Comparison of ENCODE assay signal across 14 cellular contexts in genomic region chr10:27529010-27529783, GRCh38. TPM values are rescaled to one million over a fixed set of nuclear protein-coding genes. Genes with fewer than 3 reads are reported as not detected.
A peak's percentile ranks its signal among the peaks of the same experiment; 100 is the strongest.
DNase-seq lines count a peak whose midpoint lies in the region; ATAC-seq, FAIRE-seq and TF ChIP-seq lines count a peak whose summit lies in the region.
"Had no signal": no experiment of that assay in that cellular context is flagged by ENCODE, and none has a peak within 500 bp of the region (broad histone marks: within the 10 kb centered on the region; RNA-seq: fewer than 3 reads in every experiment).

No MANE protein-coding gene starts in this region.

- in situ Hi-C loops in Caki2 (cut with HindIII; ENCODE audit: low pct_unique_long_range_greater_than_20kb, low sequenced_read_pairs) = no loop called here
- in situ Hi-C loops in GM13977 (cut with MboI; ENCODE audit: low pct_unique_long_range_greater_than_20kb, low sequenced_read_pairs, unreplicated experiment) = no loop called here

- DNase-seq in Caki2 (ENCODE audit: low read depth) = peak; percentile 82
- no peak for DNase-seq in MM.1S
- DNase-seq in chondrocyte (ENCODE audit: low spot score) = no peak
- no peak for DNase-seq in neural crest cell (ENCODE audit: low read depth, low spot score)
- no peak for DNase-seq in D341Med (ENCODE audit: low spot score)
- DNase-seq in GM13977 (ENCODE audit: low spot score) = no peak
- DNase-seq in GM12891 (ENCODE audit: insufficient read length, low spot score) = no peak
- DNase-seq: activated T-cell treated with anti-CD3 and anti-CD28 coated beads for 4 hours; cerebellar nuclear complex; left cardiac atrium; NCI-H1694 treated with DMSO at 0.1 percent for 48 hours; stimulated activated CD4-positive, alpha-beta T cell treated with anti-CD3 and anti-CD28 coated beads, Interleukin-4, amount 100 ng/mL, for 1 hour had no signal

- no peaks in the 10 kb centered on the region for H3K27me3 ChIP-seq in MM.1S (replicated peaks; ENCODE audit: insufficient read depth, low read length)
- H3K27me3 ChIP-seq: gastroesophageal sphincter had no signal

- H3K27ac ChIP-seq in MM.1S (ENCODE audit: low read length) = no peak overlapping the region
- H3K27ac ChIP-seq: gastroesophageal sphincter had no signal

- TF ChIP-seq CTCF in MM.1S (IDR thresholded peaks at IDR 0.05; ENCODE audit: low read length) (no peak), chondrocyte (IDR thresholded peaks at IDR 0.05) (no peak), neural crest cell (conservative IDR thresholded peaks at IDR 0.05) (no peak), GM13977 (IDR thresholded peaks at IDR 0.05; ENCODE audit: extremely low read depth, insufficient read depth, missing control alignments) (no peak)

- H3K4me3 Mint-ChIP-seq in chondrocyte (ENCODE audit: unreplicated experiment) (no peak overlapping the region), neural crest cell (no peak overlapping the region)

- H3K9me3 Mint-ChIP-seq in chondrocyte (ENCODE audit: low read depth) = no peaks in the 10 kb centered on the region
- H3K9me3 Mint-ChIP-seq in neural crest cell = no peaks in the 10 kb centered on the region

- FAIRE-seq in GM12891 (lab: Jason Lieb, UNC) = no peak

- H3K9me3 ChIP-seq in MM.1S (replicated peaks; ENCODE audit: insufficient read depth, low read length) = no peaks in the 10 kb centered on the region
- H3K9me3 ChIP-seq: gastroesophageal sphincter had no signal

- no peak for ATAC-seq in GM18861 (IDR thresholded peaks at IDR 0.05; ENCODE audit: unreplicated experiment)
- ATAC-seq: gastroesophageal sphincter, left cardiac atrium had no signal

- no peaks in the 10 kb centered on the region for H3K9me2 ChIP-seq in MM.1S (replicated peaks; ENCODE audit: insufficient read depth, low read length)

- no peak overlapping the region for H2AFZ ChIP-seq in MM.1S (ENCODE audit: low read length)

- peaks cover 7% of the 10 kb centered on the region; the same call in 1 of the 2 replicates for H3K36me3 ChIP-seq in MM.1S (replicated peaks; ENCODE audit: insufficient read depth, low read length)

- H3K4me1 Mint-ChIP-seq in chondrocyte (ENCODE audit: low read depth) = peaks cover 66% of the 10 kb centered on the region
- H3K4me1 Mint-ChIP-seq in neural crest cell = peaks cover 21% of the 10 kb centered on the region

- H3K79me2 ChIP-seq in MM.1S (ENCODE audit: low read length) = peaks cover 46% of the 10 kb centered on the region

- H3K27me3 Mint-ChIP-seq in chondrocyte (ENCODE audit: low read depth) (no peaks in the 10 kb centered on the region), neural crest cell (ENCODE audit: low read depth) (no peaks in the 10 kb centered on the region)

- peaks cover 11% of the 10 kb centered on the region for H3K4me1 ChIP-seq in MM.1S (ENCODE audit: low read length)

- no peak overlapping the region for H3K4me3 ChIP-seq in MM.1S (ENCODE audit: low read length)
- H3K4me3 ChIP-seq: gastroesophageal sphincter had no signal

- H3K27ac Mint-ChIP-seq in chondrocyte (ENCODE audit: unreplicated experiment) (peak overlapping the region; percentile 3), neural crest cell (ENCODE audit: unreplicated experiment) (peak overlapping the region; percentile 63)

- H3K36me3 Mint-ChIP-seq in chondrocyte (ENCODE audit: low read depth) = peaks cover 12% of the 10 kb centered on the region
- no peaks in the 10 kb centered on the region for H3K36me3 Mint-ChIP-seq in neural crest cell (ENCODE audit: low read depth)

- no peak overlapping the region for H3K9ac ChIP-seq in MM.1S (ENCODE audit: low read length)

- peak overlapping the region; percentile 2; the same call in 1 of the 2 replicates for H3K4me2 ChIP-seq in MM.1S (ENCODE audit: low read depth, low read length)

- TF ChIP-seq POLR2A in GM12891 (IDR thresholded peaks at IDR 0.05; ENCODE audit: low read depth, low read length) = no peak

- no peaks in the 10 kb centered on the region for H4K20me1 ChIP-seq in MM.1S (ENCODE audit: insufficient read depth, low read length)

- H3F3A ChIP-seq in MM.1S (ENCODE audit: insufficient read depth, low read length) = no peaks in the 10 kb centered on the region; the same call in 1 of the 2 replicates

TF ChIP-seq in GM12891, 5 proteins besides CTCF, POLR2A, EP300 and RAD21:
- no peak for TF ChIP-seq TAF1 (IDR thresholded peaks at IDR 0.05; ENCODE audit: low read depth, low read length)

RNA-seq across cellular contexts. Expression of gene RAB18, which starts 25.1 kb away (rescaled TPM):
- 40.7 and 55.4 TPM in 2 replicates for total RNA-seq in Caki2 (2014; rRNA removed; shearing (Covaris generic); ENCODE audit: low replicate concordance)
- 176 to 179 TPM (median 178 TPM) in 3 replicates for total RNA-seq in chondrocyte
- total RNA-seq in neural crest cell = 72.3 and 75.8 TPM in 2 replicates
- polyA plus RNA-seq in GM12891 (2012; ENCODE audit: low read depth, missing spikeins) = 18.8 TPM
